ENCODE assay signal across 32 cellular contexts in the genomic region with DNA sequence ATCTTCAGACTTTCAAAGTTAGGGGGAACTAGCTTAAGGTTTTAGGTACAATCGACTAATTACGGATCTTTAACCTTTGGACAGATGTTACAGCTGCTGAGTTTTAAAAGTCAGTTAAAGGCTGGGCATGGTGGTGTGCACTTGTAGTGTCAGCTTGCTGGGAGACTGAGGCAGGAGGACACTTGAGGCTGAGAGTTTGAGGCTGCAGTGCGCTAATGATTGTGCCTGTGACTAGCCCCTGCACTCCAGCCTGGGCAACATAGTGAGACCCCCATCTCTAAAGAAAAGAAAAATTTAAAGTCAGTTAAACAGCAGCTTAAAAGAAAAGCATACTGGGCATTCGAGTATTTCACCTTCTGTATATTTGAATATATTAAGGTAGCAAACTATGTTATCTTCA.
"Had no signal": no experiment of that assay in that cellular context is flagged by ENCODE, and none has a peak within 500 bp of the region (broad histone marks: within the 10 kb centered on the region; RNA-seq: fewer than 3 reads in every experiment).

No MANE protein-coding gene starts in this region.

- H3K9me3 ChIP-seq: ascending aorta had no signal

- H3K27ac Mint-ChIP-seq: activated CD4-positive, alpha-beta memory T cell treated with anti-CD3 and anti-CD28 coated beads, Interleukin-2, amount 10 ng/mL, durations not matched to agents 7 days and 5 days; activated CD4-positive, alpha-beta T cell treated with anti-CD3 and anti-CD28 coated beads for 36 hours; activated CD4-positive, alpha-beta T cell treated with anti-CD3 and anti-CD28 coated beads, Interleukin-2, amount 10 ng/mL, durations not matched to agents 7 days and 5 days; activated CD8-positive, alpha-beta memory T cell treated with anti-CD3 and anti-CD28 coated beads, Interleukin-2, amount 10 ng/mL, durations not matched to agents 7 days and 5 days; activated CD8-positive, alpha-beta T cell treated with anti-CD3 and anti-CD28 coated beads, Interleukin-2, amount 10 ng/mL, durations not matched to agents 7 days and 5 days; activated naive CD4-positive, alpha-beta T cell treated with anti-CD3 and anti-CD28 coated beads, Interleukin-2, amount 10 ng/mL, durations not matched to agents 7 days and 5 days; activated naive CD4-positive, alpha-beta T cell treated with anti-CD3 and anti-CD28 coated beads, Interleukin-2, amount 50 U/mL, for 24 hours; activated naive CD8-positive, alpha-beta T cell; activated naive CD8-positive, alpha-beta T cell treated with anti-CD3 and anti-CD28 coated beads, Interleukin-2, amount 10 ng/mL, durations not matched to agents 7 days and 5 days; activated naive CD8-positive, alpha-beta T cell treated with anti-CD3 and anti-CD28 coated beads, Interleukin-2, amount 50 U/mL, for 24 hours; activated T-helper 2 cell treated with anti-CD3 and anti-CD28 coated beads, Interferon-gamma antibody, Interleukin-2, Interleukin-4, amounts not matched to agents 10 μg/mL and 5 μg/mL and 100 μg/mL, durations not matched to agents 14 hours and 24 hours and 36 hours; brain; T-helper 2 cell treated with Interferon-gamma antibody and Interleukin-4, amounts not matched to agents 5 μg/mL and 100 μg/mL, for 36 hours had no signal

- H3K27me3 Mint-ChIP-seq: activated CD4-positive, alpha-beta memory T cell treated with anti-CD3 and anti-CD28 coated beads, Interleukin-2, amount 10 ng/mL, durations not matched to agents 7 days and 5 days; activated CD4-positive, alpha-beta T cell treated with anti-CD3 and anti-CD28 coated beads for 36 hours; activated CD4-positive, alpha-beta T cell treated with anti-CD3 and anti-CD28 coated beads, Interleukin-2, amount 10 ng/mL, durations not matched to agents 7 days and 5 days; activated CD8-positive, alpha-beta memory T cell treated with anti-CD3 and anti-CD28 coated beads, Interleukin-2, amount 10 ng/mL, durations not matched to agents 7 days and 5 days; activated naive CD4-positive, alpha-beta T cell treated with anti-CD3 and anti-CD28 coated beads, Interleukin-2, amount 10 ng/mL, durations not matched to agents 7 days and 5 days; activated naive CD4-positive, alpha-beta T cell treated with anti-CD3 and anti-CD28 coated beads, Interleukin-2, amount 50 U/mL, for 24 hours; activated naive CD8-positive, alpha-beta T cell; activated naive CD8-positive, alpha-beta T cell treated with anti-CD3 and anti-CD28 coated beads, Interleukin-2, amount 10 ng/mL, durations not matched to agents 7 days and 5 days; activated naive CD8-positive, alpha-beta T cell treated with anti-CD3 and anti-CD28 coated beads, Interleukin-2, amount 50 U/mL, for 24 hours; activated T-cell treated with anti-CD3 and anti-CD28 coated beads, Interleukin-2, amount 50 U/mL, for 24 hours; brain; T-cell had no signal

- H3K4me1 Mint-ChIP-seq: brain had no signal

- H3K9me3 Mint-ChIP-seq: activated CD4-positive, alpha-beta T cell treated with anti-CD3 and anti-CD28 coated beads, Interleukin-2, amount 10 ng/mL, durations not matched to agents 7 days and 5 days; activated naive CD4-positive, alpha-beta T cell treated with anti-CD3 and anti-CD28 coated beads, Interleukin-2, amount 10 ng/mL, durations not matched to agents 7 days and 5 days; activated naive CD4-positive, alpha-beta T cell treated with anti-CD3 and anti-CD28 coated beads, Interleukin-2, amount 50 U/mL, for 24 hours; activated naive CD8-positive, alpha-beta T cell treated with anti-CD3 and anti-CD28 coated beads, Interleukin-2, amount 50 U/mL, for 24 hours; activated T-cell treated with anti-CD3 and anti-CD28 coated beads, Interleukin-2, amount 50 U/mL, for 24 hours; activated T-helper 2 cell treated with anti-CD3 and anti-CD28 coated beads, Interferon-gamma antibody, Interleukin-2, Interleukin-4, amounts not matched to agents 10 μg/mL and 5 μg/mL and 100 μg/mL, durations not matched to agents 14 hours and 24 hours and 36 hours; brain; T-cell; T-helper 2 cell treated with Interferon-gamma antibody and Interleukin-4, amounts not matched to agents 5 μg/mL and 100 μg/mL, for 36 hours had no signal

- DNase-seq: activated CD4-positive, alpha-beta memory T cell treated with anti-CD3 and anti-CD28 coated beads, Interleukin-2, amount 10 ng/mL, durations not matched to agents 7 days and 5 days; activated CD4-positive, alpha-beta T cell treated with anti-CD3 and anti-CD28 coated beads for 1 hour; activated CD4-positive, alpha-beta T cell treated with anti-CD3 and anti-CD28 coated beads for 36 hours; activated CD4-positive, alpha-beta T cell treated with anti-CD3 and anti-CD28 coated beads for 48 hours; activated CD4-positive, alpha-beta T cell treated with anti-CD3 and anti-CD28 coated beads, Interleukin-2, amount 10 ng/mL, durations not matched to agents 7 days and 5 days; activated CD4-positive, alpha-beta T cell treated with anti-CD3 and anti-CD28 coated beads, Interleukin-2, amount 50 U/mL, for 48 hours; activated CD4-positive, CD25-positive, alpha-beta regulatory T cell; activated CD8-positive, alpha-beta memory T cell treated with anti-CD3 and anti-CD28 coated beads for 24 hours; activated CD8-positive, alpha-beta memory T cell treated with anti-CD3 and anti-CD28 coated beads, Interleukin-2, amount 10 ng/mL, durations not matched to agents 7 days and 5 days; activated CD8-positive, alpha-beta memory T cell treated with anti-CD3 and anti-CD28 coated beads, Interleukin-2, amount 50 U/mL, for 48 hours; activated CD8-positive, alpha-beta T cell treated with anti-CD3 and anti-CD28 coated beads, Interleukin-2, amount 10 ng/mL, durations not matched to agents 7 days and 5 days; activated effector memory CD4-positive, alpha-beta T cell treated with Interleukin-2 at 50 U/mL for 16 hours; activated gamma-delta T cell; activated naive CD4-positive, alpha-beta T cell treated with anti-CD3 and anti-CD28 coated beads, Interleukin-2, amount 10 ng/mL, durations not matched to agents 7 days and 5 days; activated naive CD4-positive, alpha-beta T cell treated with Interleukin-2 at 50 U/mL for 16 hours; activated naive CD8-positive, alpha-beta T cell treated with anti-CD3 and anti-CD28 coated beads, Interleukin-2, amount 10 ng/mL, durations not matched to agents 7 days and 5 days; activated naive CD8-positive, alpha-beta T cell treated with anti-CD3 and anti-CD28 coated beads, Interleukin-2, amount 50 U/mL, for 24 hours; activated T-cell treated with anti-CD3 and anti-CD28 coated beads, Interleukin-2, amount 50 U/mL, for 24 hours; activated T-cell treated with anti-CD3 and anti-CD28 coated beads, Interleukin-2, amount 50 U/mL, for 48 hours; amygdala; caudate nucleus; T-cell; T-helper 9 cell had no signal

- ATAC-seq: activated CD4-positive, alpha-beta T cell treated with anti-CD3 and anti-CD28 coated beads for 36 hours; activated CD4-positive, CD25-positive, alpha-beta regulatory T cell treated with anti-CD3 and anti-CD28 coated beads, Interleukin-2, amount 50 U/mL, for 24 hours; activated CD8-positive, alpha-beta memory T cell treated with anti-CD3 and anti-CD28 coated beads, Interleukin-2, amount 10 ng/mL, durations not matched to agents 7 days and 5 days; activated CD8-positive, alpha-beta T cell treated with anti-CD3 and anti-CD28 coated beads, Interleukin-2, amount 10 ng/mL, durations not matched to agents 7 days and 5 days; T-cell had no signal

- H3K4me3 Mint-ChIP-seq: activated CD4-positive, alpha-beta memory T cell treated with anti-CD3 and anti-CD28 coated beads, Interleukin-2, amount 10 ng/mL, durations not matched to agents 7 days and 5 days; activated CD4-positive, alpha-beta T cell treated with anti-CD3 and anti-CD28 coated beads for 36 hours; activated CD4-positive, alpha-beta T cell treated with anti-CD3 and anti-CD28 coated beads, Interleukin-2, amount 10 ng/mL, durations not matched to agents 7 days and 5 days; activated CD8-positive, alpha-beta memory T cell treated with anti-CD3 and anti-CD28 coated beads, Interleukin-2, amount 10 ng/mL, durations not matched to agents 7 days and 5 days; activated CD8-positive, alpha-beta T cell treated with anti-CD3 and anti-CD28 coated beads, Interleukin-2, amount 10 ng/mL, durations not matched to agents 7 days and 5 days; activated naive CD4-positive, alpha-beta T cell treated with anti-CD3 and anti-CD28 coated beads, Interleukin-2, amount 10 ng/mL, durations not matched to agents 7 days and 5 days; activated naive CD4-positive, alpha-beta T cell treated with anti-CD3 and anti-CD28 coated beads, Interleukin-2, amount 50 U/mL, for 24 hours; activated naive CD8-positive, alpha-beta T cell; activated naive CD8-positive, alpha-beta T cell treated with anti-CD3 and anti-CD28 coated beads, Interleukin-2, amount 50 U/mL, for 24 hours; activated T-cell treated with anti-CD3 and anti-CD28 coated beads, Interleukin-2, amount 50 U/mL, for 24 hours; brain; T-cell; T-helper 2 cell treated with Interferon-gamma antibody and Interleukin-4, amounts not matched to agents 5 μg/mL and 100 μg/mL, for 36 hours had no signal

- H3K4me1 ChIP-seq: ascending aorta had no signal

- H3K27me3 ChIP-seq: ascending aorta, cardiac muscle cell had no signal

- H3K27ac ChIP-seq: ascending aorta, cardiac muscle cell, VCaP had no signal

- H3K4me3 ChIP-seq: ascending aorta, cardiac muscle cell had no signal
